In genomic region chr6:13273931-13274706, GRCh38 we compare ENCODE assay signal across 8 cellular contexts. TPM values are rescaled to one million over a fixed set of nuclear protein-coding genes. Genes with fewer than 3 reads are reported as not detected.
DNase-seq lines count a peak whose midpoint lies in the region; ATAC-seq and TF ChIP-seq lines count a peak whose summit lies in the region.

No MANE protein-coding gene starts in this region.

- H3K27ac Mint-ChIP-seq in activated CD4-positive, alpha-beta T cell treated with anti-CD3 and anti-CD28 coated beads, Interleukin-2, amount 10 ng/mL, durations not matched to agents 7 days and 5 days, result peak overlapping the region; percentile 34

- TF ChIP-seq CTCF in foreskin keratinocyte (conservative IDR thresholded peaks at IDR 0.05), result no peak

- H3K27me3 Mint-ChIP-seq in activated CD4-positive, alpha-beta T cell treated with anti-CD3 and anti-CD28 coated beads, Interleukin-2, amount 10 ng/mL, durations not matched to agents 7 days and 5 days, result peaks cover 4% of the 10 kb centered on the region

- no peaks in the 10 kb centered on the region for H3K36me3 Mint-ChIP-seq in activated CD4-positive, alpha-beta T cell treated with anti-CD3 and anti-CD28 coated beads, Interleukin-2, amount 10 ng/mL, durations not matched to agents 7 days and 5 days (ENCODE audit: low read depth)

- ATAC-seq in GM18867 (IDR thresholded peaks at IDR 0.05; ENCODE audit: unreplicated experiment), result peak; percentile 71
- peak; percentile 46 for ATAC-seq in HG03280 (IDR thresholded peaks at IDR 0.05; ENCODE audit: unreplicated experiment)
- ATAC-seq in foreskin keratinocyte, result no peak

- no peaks in the 10 kb centered on the region for H3K9me3 Mint-ChIP-seq in activated CD4-positive, alpha-beta T cell treated with anti-CD3 and anti-CD28 coated beads, Interleukin-2, amount 10 ng/mL, durations not matched to agents 7 days and 5 days

- peak; percentile 34 for DNase-seq in activated CD4-positive, alpha-beta T cell treated with anti-CD3 and anti-CD28 coated beads, Interleukin-2, amount 10 ng/mL, durations not matched to agents 7 days and 5 days
- DNase-seq in foreskin keratinocyte (no peak), DMS 273 (lab: John Stamatoyannopoulos, UW; ENCODE audit: unreplicated experiment) (no peak), NCI-H146 treated with DMSO at 0.1 percent for 48 hours (lab: John Stamatoyannopoulos, UW; ENCODE audit: unreplicated experiment) (no peak), COR-L47 (lab: John Stamatoyannopoulos, UW) (no peak)
- DNase-seq in stimulated activated CD8-positive, alpha-beta memory T cell treated with anti-CD3 and anti-CD28 coated beads, Interleukin-15, amount 100 ng/mL, for 48 hours (ENCODE audit: low read depth in 2 of 2), result peak; percentile 47 to 49

- peaks cover 18% of the 10 kb centered on the region for H3K4me1 Mint-ChIP-seq in activated CD4-positive, alpha-beta T cell treated with anti-CD3 and anti-CD28 coated beads, Interleukin-2, amount 10 ng/mL, durations not matched to agents 7 days and 5 days

- H3K4me3 Mint-ChIP-seq in activated CD4-positive, alpha-beta T cell treated with anti-CD3 and anti-CD28 coated beads, Interleukin-2, amount 10 ng/mL, durations not matched to agents 7 days and 5 days, result peak overlapping the region; percentile 1

- no peaks in the 10 kb centered on the region for H3K27me3 ChIP-seq in foreskin keratinocyte

- H3K27ac ChIP-seq in foreskin keratinocyte, result peak overlapping the region; percentile 32

- POLR2A ChIA-PET in activated CD4-positive, alpha-beta T cell treated with anti-CD3 and anti-CD28 coated beads, Interleukin-2, amount 10 ng/mL, durations not matched to agents 7 days and 5 days (lab: Charles Lee), result interaction anchor here (0.6 kb wide), 1 partner anchor 13 kb away, joined by 4 read pairs; no protein-coding TSS in a partner anchor

- peaks cover 4% of the 10 kb centered on the region for H3K4me1 ChIP-seq in foreskin keratinocyte

- CTCF ChIA-PET in activated CD4-positive, alpha-beta T cell treated with anti-CD3 and anti-CD28 coated beads, Interleukin-2, amount 10 ng/mL, durations not matched to agents 7 days and 5 days (lab: Charles Lee), result no interaction called here

RNA-seq across cellular contexts. Expression of gene TBC1D7, which starts 54.2 kb away (rescaled TPM):
- total RNA-seq in activated CD4-positive, alpha-beta T cell treated with anti-CD3 and anti-CD28 coated beads, Interleukin-2, amount 10 ng/mL, durations not matched to agents 7 days and 5 days, result 10 to 100 TPM; 18.1 to 20.0 TPM
- total RNA-seq in foreskin keratinocyte, result 16.7 and 17.7 TPM in 2 replicates
- polyA plus RNA-seq in foreskin keratinocyte, result 20.7 and 22.9 TPM in 2 replicates

Comparison
In these comparisons a context has a peak if more than half of its experiments do, and no peak if none do; other contexts are left out.
1. DNase-seq: peak in activated CD4-positive, alpha-beta T cell treated with anti-CD3 and anti-CD28 coated beads, Interleukin-2, amount 10 ng/mL, durations not matched to agents 7 days and 5 days (single experiment) and stimulated activated CD8-positive, alpha-beta memory T cell treated with anti-CD3 and anti-CD28 coated beads, Interleukin-15, amount 100 ng/mL, for 48 hours (2 of 2); none in foreskin keratinocyte (0 of 2), DMS 273 (single experiment), NCI-H146 treated with DMSO at 0.1 percent for 48 hours (single experiment) and COR-L47 (single experiment).